Comparison of ENCODE assay signal across 21 cellular contexts in the genomic region with DNA sequence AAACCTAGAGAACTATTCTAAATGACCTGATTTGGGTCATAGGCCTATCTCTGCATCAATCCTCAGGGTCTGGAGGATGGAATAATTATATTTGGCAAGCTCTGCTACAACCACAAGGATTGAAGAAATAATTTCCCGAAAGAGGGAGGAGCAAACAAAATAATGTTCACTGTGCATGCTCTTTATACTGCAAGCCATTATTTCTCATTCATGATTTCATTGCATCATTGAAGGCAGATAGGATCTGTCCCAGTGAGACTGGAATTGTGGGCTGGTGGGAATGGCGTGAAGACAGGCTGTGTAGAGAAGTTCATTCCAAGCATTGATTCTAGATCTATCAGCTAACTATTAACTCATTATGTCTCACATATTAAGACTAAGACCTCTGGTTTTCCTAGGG. TPM values are rescaled to one million over a fixed set of nuclear protein-coding genes. Genes with fewer than 3 reads are reported as not detected.
DNase-seq lines count a peak whose midpoint lies in the region; ATAC-seq, FAIRE-seq and TF ChIP-seq lines count a peak whose summit lies in the region.
"Had no signal": no experiment of that assay in that cellular context is flagged by ENCODE, and none has a peak within 500 bp of the region (broad histone marks: within the 10 kb centered on the region; RNA-seq: fewer than 3 reads in every experiment).

No MANE protein-coding gene starts in this region.

- 40% methylated on average over 2 of the region's 2 CpGs for WGBS in K562 (ENCODE audit: insufficient coverage, low coverage, missing lambda C conversion rate)
- WGBS in suprapubic skin = 65% methylated on average over 2 of the region's 2 CpGs

- TF ChIP-seq POLR2A in K562 (conservative IDR thresholded peaks at IDR 0.05) (no peak), suprapubic skin (IDR thresholded peaks at IDR 0.05) (no peak)

- H3K9ac ChIP-seq in K562 (ENCODE audit: insufficient read depth in 1 of 2, low read depth in 2 of 2, low read length in 2 of 2) = no peak overlapping the region

- H3K9me1 ChIP-seq in K562 (ENCODE audit: control insufficient read depth, insufficient read depth, low read length) = no peaks in the 10 kb centered on the region

- H3K4me1 Mint-ChIP-seq in CD4-positive, CD25-positive, alpha-beta regulatory T cell = peaks cover 20 to 57% (median 28%) of the 10 kb centered on the region in 4 donors

- TF ChIP-seq EP300 in K562 (IDR thresholded peaks at IDR 0.05; ENCODE audit: low read length) (no peak), suprapubic skin (IDR thresholded peaks at IDR 0.05) (no peak)

- no peaks in the 10 kb centered on the region for H3K36me3 Mint-ChIP-seq in CD4-positive, CD25-positive, alpha-beta regulatory T cell

- peaks cover 18% of the 10 kb centered on the region for H3K4me1 ChIP-seq in CD4-positive, CD25-positive, alpha-beta regulatory T cell (ENCODE audit: control insufficient read depth, insufficient read depth, low read length, poor library complexity, severe bottlenecking)
- H3K4me1 ChIP-seq in K562 (replicated peaks in 1 of 2; ENCODE audit: control insufficient read depth in 2 of 2, insufficient read depth in 2 of 2, low read length in 2 of 2) (peaks cover 0 to 11% of the 10 kb centered on the region in 2 experiments; a peak in 2 of 5 replicates), osteoblast (ENCODE audit: insufficient read depth, low read length) (peaks cover 34% of the 10 kb centered on the region), suprapubic skin (peaks cover 17% of the 10 kb centered on the region)

- no peak overlapping the region for H3K4me3 ChIP-seq in CD4-positive, CD25-positive, alpha-beta regulatory T cell (ENCODE audit: low read depth, low read length)
- H3K4me3 ChIP-seq in K562 (no peak overlapping the region), osteoblast (ENCODE audit: insufficient read depth, low read length) (no peak overlapping the region), suprapubic skin (no peak overlapping the region)
- H3K4me3 ChIP-seq: sigmoid colon had no signal

- H3K79me2 ChIP-seq in K562 (ENCODE audit: control insufficient read depth, insufficient read depth, low read length) = no peaks in the 10 kb centered on the region
- no peaks in the 10 kb centered on the region for H3K79me2 ChIP-seq in osteoblast (ENCODE audit: insufficient read depth, low read length)

- TF ChIP-seq CTCF in K562 (IDR thresholded peaks at IDR 0.05 in 2 of 3, conservative IDR thresholded peaks at IDR 0.05 in 1 of 3; ENCODE audit: insufficient read depth in 2 of 3, low read depth in 1 of 3, low read length in 3 of 3) (no peak), osteoblast (IDR thresholded peaks at IDR 0.05; ENCODE audit: extremely low read depth, low read depth, low read length) (no peak), suprapubic skin (IDR thresholded peaks at IDR 0.05) (no peak)

- H3K9me3 Mint-ChIP-seq in CD4-positive, CD25-positive, alpha-beta regulatory T cell = peaks cover 0 to 2% (median 0%) of the 10 kb centered on the region in 7 donors
- H3K9me3 Mint-ChIP-seq: activated B cell treated with CpG ODN at 0.5 μM for 24 hours had no signal

- TF ChIP-seq RAD21 in K562 (CRISPR knock-in tag; conservative IDR thresholded peaks at IDR 0.05 in 1 of 2, IDR thresholded peaks at IDR 0.05 in 1 of 2) = no peak

- H3K27me3 ChIP-seq in CD4-positive, CD25-positive, alpha-beta regulatory T cell (ENCODE audit: control insufficient read depth, insufficient read depth, low read length) = no peaks in the 10 kb centered on the region
- no peaks in the 10 kb centered on the region for H3K27me3 ChIP-seq in K562 (ENCODE audit: control insufficient read depth in 2 of 2, insufficient read depth in 2 of 2, low read length in 2 of 2)
- no peaks in the 10 kb centered on the region for H3K27me3 ChIP-seq in osteoblast (ENCODE audit: insufficient read depth, low read length)
- H3K27me3 ChIP-seq in suprapubic skin = no peaks in the 10 kb centered on the region
- H3K27me3 ChIP-seq: sigmoid colon had no signal

- H4K20me1 ChIP-seq in K562 (replicated peaks; ENCODE audit: control insufficient read depth, insufficient read depth, low read length) (no peaks in the 10 kb centered on the region), osteoblast (ENCODE audit: insufficient read depth, low read length) (no peaks in the 10 kb centered on the region)

- H2AFZ ChIP-seq in K562 (ENCODE audit: low read depth, low read length) (no peak overlapping the region), osteoblast (ENCODE audit: low read length) (peak overlapping the region; percentile 5)

- no peaks in the 10 kb centered on the region for H3K36me3 ChIP-seq in CD4-positive, CD25-positive, alpha-beta regulatory T cell (ENCODE audit: control insufficient read depth, insufficient read depth, low read length)
- H3K36me3 ChIP-seq in K562 (ENCODE audit: control insufficient read depth, insufficient read depth, low read length) (no peaks in the 10 kb centered on the region), osteoblast (ENCODE audit: insufficient read depth, low read length) (no peaks in the 10 kb centered on the region), suprapubic skin (no peaks in the 10 kb centered on the region)
- H3K36me3 ChIP-seq: sigmoid colon had no signal

- FAIRE-seq in K562 (lab: Jason Lieb, UNC) = no peak
- FAIRE-seq: H1, HepG2, urothelium cell line had no signal

- no TSS peak for BruUV-seq in K562 (replicated peaks; lab: Mats Ljungman, UMichigan)

- no peak overlapping the region for H3K4me2 ChIP-seq in K562 (ENCODE audit: insufficient read depth, low read length)
- H3K4me2 ChIP-seq in osteoblast (ENCODE audit: insufficient read depth, low read length) = peak overlapping the region; percentile 81

- CTCF ChIA-PET in K562 (lab: Yijun Ruan, JAX; ENCODE audit: low intra/inter-chr PET ratio) = no interaction called here

- POLR2A ChIA-PET in K562 (lab: Yijun Ruan, JAX) = interaction anchor here (1.3 kb wide), 1 partner anchor 101 kb away, joined by 3 read pairs; no protein-coding TSS in a partner anchor

- intact Hi-C loops in K562 (cut with micrococcal nuclease) = loop anchor here (5.0 kb wide), 1 partner anchor 204 kb away; no protein-coding TSS in a partner anchor

- no peak for ATAC-seq in CD4-positive, CD25-positive, alpha-beta regulatory T cell (ENCODE audit: low read depth in 2 of 2)
- no peak for ATAC-seq in K562
- ATAC-seq: HepG2, left colon had no signal

- DNase-seq in CD4-positive, CD25-positive, alpha-beta regulatory T cell = no peak
- peak; percentile 45 for DNase-seq in EL
- no peak for DNase-seq in K562 (ENCODE audit: extremely low read depth in 1 of 4, low spot score in 3 of 4)
- no peak for DNase-seq in osteoblast (ENCODE audit: insufficient read length, low spot score, missing footprints)
- DNase-seq in hippocampal formation (lab: John Stamatoyannopoulos, UW) = no peak
- no peak for DNase-seq in suprapubic skin (ENCODE audit: low spot score in 2 of 2)
- DNase-seq in NCI-H510A treated with DMSO at 0.1 percent for 48 hours (lab: John Stamatoyannopoulos, UW) = no peak
- DNase-seq: activated B cell treated with CpG ODN at 0.5 μM for 24 hours; activated CD4-positive, alpha-beta memory T cell treated with anti-CD3 and anti-CD28 coated beads, Interleukin-2, amount 10 ng/mL, durations not matched to agents 7 days and 5 days; activated gamma-delta T cell; activated T-cell treated with anti-CD3 and anti-CD28 coated beads for 4 hours; amygdala; DND-41; left colon; NCI-H1436; NCI-H524 treated with DMSO at 0.1 percent for 48 hours; RPMI8226; sigmoid colon had no signal

- peaks cover 13% of the 10 kb centered on the region for H3K27me3 Mint-ChIP-seq in CD4-positive, CD25-positive, alpha-beta regulatory T cell
- H3K27me3 Mint-ChIP-seq: activated B cell treated with CpG ODN at 0.5 μM for 24 hours; activated CD4-positive, alpha-beta memory T cell treated with anti-CD3 and anti-CD28 coated beads, Interleukin-2, amount 10 ng/mL, durations not matched to agents 7 days and 5 days had no signal

- peak overlapping the region in 2 of 3 donors; percentile 89 to 98 for H3K27ac Mint-ChIP-seq in CD4-positive, CD25-positive, alpha-beta regulatory T cell

- in situ Hi-C loops in K562 (cut with MboI) = no loop called here

- no peaks in the 10 kb centered on the region for H3K9me3 ChIP-seq in CD4-positive, CD25-positive, alpha-beta regulatory T cell (ENCODE audit: control insufficient read depth in 2 of 2, low read length in 2 of 2)
- no peaks in the 10 kb centered on the region for H3K9me3 ChIP-seq in K562 (replicated peaks; ENCODE audit: control insufficient read depth, insufficient read depth, low read depth, low read length)
- no peaks in the 10 kb centered on the region for H3K9me3 ChIP-seq in osteoblast (ENCODE audit: low read depth, low read length)
- H3K9me3 ChIP-seq in suprapubic skin = no peaks in the 10 kb centered on the region
- H3K9me3 ChIP-seq: sigmoid colon had no signal

- no peak overlapping the region for H3K27ac ChIP-seq in CD4-positive, CD25-positive, alpha-beta regulatory T cell (ENCODE audit: insufficient read depth, low read length, poor library complexity, severe bottlenecking)
- no peak overlapping the region for H3K27ac ChIP-seq in K562 (ENCODE audit: extremely low read depth, low read depth, low read length)
- H3K27ac ChIP-seq in osteoblast (ENCODE audit: low read depth, low read length) = peak overlapping the region; percentile 72
- H3K27ac ChIP-seq in suprapubic skin = no peak overlapping the region

- H3K4me3 Mint-ChIP-seq in CD4-positive, CD25-positive, alpha-beta regulatory T cell = no peak overlapping the region

RNA-seq across cellular contexts. Expression of a gene that starts 12.7 kb away (rescaled TPM):
- 82.5 TPM for total RNA-seq in CD4-positive, CD25-positive, alpha-beta regulatory T cell
- 10 to 100 TPM; 62.2 to 74.3 (median 66.6) TPM for polyA plus RNA-seq in CD4-positive, CD25-positive, alpha-beta regulatory T cell
- 23.1 and 46.8 TPM in 2 replicates for total RNA-seq in K562 (2011; cell fraction: chromatin; rRNA removed; ENCODE audit: low replicate concordance)
- total RNA-seq in K562 (2011; cell fraction: nucleolus; rRNA removed) = 19.0 and 23.3 TPM in 2 replicates
- 37.7 and 47.7 TPM in 2 replicates for total RNA-seq in K562 (2011; cell fraction: nucleoplasm; rRNA removed)
- total RNA-seq in K562 (2014; rRNA removed) (32.3 and 61.1 TPM in 2 replicates), K562 (2014; rRNA removed; fragmentation: Illumina TruSeq; extraction: Trizol) (35.1 and 38.1 TPM in 2 replicates), K562 (2015; rRNA removed; fragmentation: Illumina TruSeq; extraction: Trizol) (31.1 and 32.6 TPM in 2 replicates), K562 (2021) (46.6 and 47.5 TPM in 2 replicates), osteoblast (21.7 and 24.2 TPM in 2 replicates), suprapubic skin (10 to 100 TPM; 29.9 to 51.2 (median 37.2) TPM)
- polyA plus RNA-seq in K562 (2011; rRNA removed) (56.0 and 66.5 TPM in 2 replicates), K562 (2014; fragmentation: Illumina TruSeq; extraction: Trizol) (50.7 and 70.7 TPM in 2 replicates), K562 (2014; fragmentation: Nextera tagmentation; extraction: Ambion mirVana) (10 to 100 TPM; 33.6 to 40.7 TPM), K562 (2014; rRNA removed) (49.6 and 55.1 TPM in 2 replicates)
- polyA plus RNA-seq in K562 (2011; cell fraction: cytosol; rRNA removed) = 38.4 and 50.6 TPM in 2 replicates
- 26.1 and 32.9 TPM in 2 replicates for polyA plus RNA-seq in K562 (2011; cell fraction: nucleus; rRNA removed)
- polyA plus RNA-seq in K562 (2012) = 36.3 and 50.2 TPM in 2 replicates
- polyA minus RNA-seq in K562 (2011; rRNA and poly(A)+ RNA removed) = 72.7 and 74.0 TPM in 2 replicates
- polyA minus RNA-seq in K562 (2011; cell fraction: cytosol; rRNA and poly(A)+ RNA removed) = 32.1 and 37.0 TPM in 2 replicates
- polyA minus RNA-seq in K562 (2011; cell fraction: nucleus; rRNA and poly(A)+ RNA removed) = 24.8 and 45.2 TPM in 2 replicates
